Comparison of ENCODE assay signal across 8 cellular contexts in the genomic region with DNA sequence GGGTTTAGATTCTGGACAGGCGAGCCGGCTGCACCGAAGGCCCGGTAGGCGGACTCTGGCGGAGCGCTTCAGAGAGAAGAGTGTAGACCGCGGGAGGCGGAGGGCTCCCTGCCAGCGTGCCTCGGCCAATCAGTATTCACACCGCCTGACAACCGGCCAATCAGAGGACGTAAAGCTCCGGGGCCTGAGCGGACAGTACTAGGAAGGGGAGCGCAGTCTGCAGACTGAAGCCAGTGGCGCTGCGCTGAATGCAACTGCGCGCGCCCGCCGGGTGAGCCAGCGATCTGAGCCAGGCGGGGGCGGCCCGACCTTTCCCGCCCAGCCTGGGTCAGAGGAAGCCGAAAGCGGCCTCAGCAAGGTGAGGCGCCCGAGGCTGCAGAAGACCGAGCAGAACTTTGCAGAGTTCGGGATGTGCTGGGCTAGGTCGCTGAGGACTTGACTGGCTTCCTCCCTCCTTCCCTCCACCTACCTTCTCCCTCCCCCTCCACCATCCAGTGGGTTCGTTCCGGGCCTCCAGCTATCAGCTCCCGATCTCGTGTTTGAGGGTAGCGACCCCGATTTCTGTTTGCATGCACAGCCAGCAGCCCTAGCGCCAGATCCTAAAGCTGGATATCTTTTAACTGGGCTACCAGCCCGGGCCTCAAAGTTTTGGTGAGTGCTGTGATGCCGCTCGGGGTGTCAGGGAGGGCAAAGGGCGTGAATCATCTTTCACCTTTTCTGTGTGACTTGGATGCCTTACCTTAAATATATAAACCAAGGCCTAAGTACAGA. TPM values are rescaled to one million over a fixed set of nuclear protein-coding genes. Genes with fewer than 3 reads are reported as not detected.
DNase-seq lines count a peak whose midpoint lies in the region; ATAC-seq and TF ChIP-seq lines count a peak whose summit lies in the region.

A gene (plus strand): TSS at position 233 of the 771 bp plus-strand sequence. CDS start 1,257 bp downstream, outside the sequence.

- no peaks in the 10 kb centered on the region for H3K9me3 ChIP-seq in mucosa of rectum (ENCODE audit: control insufficient read depth in 2 of 2, low read length in 2 of 2)
- no peaks in the 10 kb centered on the region for H3K9me3 ChIP-seq in upper lobe of right lung

- H3K27me3 ChIP-seq in mucosa of rectum (ENCODE audit: control insufficient read depth in 2 of 2, insufficient read depth in 2 of 2, low read length in 2 of 2) (peaks cover 36 to 40% of the 10 kb centered on the region in 2 donors), upper lobe of right lung (peaks cover 100% of the 10 kb centered on the region)

- H3K4me3 ChIP-seq in fibroblast of mammary gland (ENCODE audit: control insufficient read depth, low read depth, low read length) (no peak within 1 kb of the TSS), mucosa of rectum (ENCODE audit: low read length in 2 of 2) (peak within 1 kb of the TSS; percentile 62 to 75), upper lobe of right lung (peak within 1 kb of the TSS; percentile 33)

- H3K36me3 ChIP-seq in mucosa of rectum (ENCODE audit: control insufficient read depth in 2 of 2, insufficient read depth in 2 of 2, low read length in 2 of 2) (no peaks in the 10 kb centered on the region), upper lobe of right lung (no peaks in the 10 kb centered on the region)

- DNase-seq in ACHN (peak; percentile 91), LoVo (ENCODE audit: low spot score) (peak; percentile 95), fibroblast of mammary gland (ENCODE audit: low read depth) (peak; percentile 90), upper lobe of right lung (peak; percentile 92)
- DNase-seq in activated CD4-positive, alpha-beta T cell treated with anti-CD3 and anti-CD28 coated beads, Interleukin-2, amount 50 U/mL, for 48 hours: peak; percentile 51 to 64
- no peak for DNase-seq in effector CD4-positive, alpha-beta T cell

- H3K27ac ChIP-seq in mucosa of rectum (ENCODE audit: low read depth in 2 of 2, low read length in 2 of 2): peak within 1 kb of the TSS; percentile 33 to 49
- H3K27ac ChIP-seq in upper lobe of right lung: no peak within 1 kb of the TSS

- peaks cover 20 to 23% of the 10 kb centered on the region in 2 donors for H3K4me1 ChIP-seq in mucosa of rectum (ENCODE audit: control insufficient read depth in 2 of 2, insufficient read depth in 2 of 2, low read length in 2 of 2)
- peaks cover 40% of the 10 kb centered on the region for H3K4me1 ChIP-seq in upper lobe of right lung

- ATAC-seq in GM18867 (IDR thresholded peaks at IDR 0.05; ENCODE audit: unreplicated experiment) (peak; percentile 35), upper lobe of right lung (peak; percentile 96)

- in situ Hi-C loops in ACHN (cut with HindIII; ENCODE audit: low pct_ligation_motif_present, low pct_unique_long_range_greater_than_20kb, low sequenced_read_pairs): no loop called here

- peak within 1 kb of the TSS; percentile 68 to 75 for H3K9ac ChIP-seq in mucosa of rectum (ENCODE audit: low read depth in 1 of 2, low read length in 2 of 2)

- TF ChIP-seq CTCF in fibroblast of mammary gland (conservative IDR thresholded peaks at IDR 0.05; ENCODE audit: control insufficient read depth, insufficient read depth, low read depth, low read length) (no peak), upper lobe of right lung (IDR thresholded peaks at IDR 0.05) (no peak)

- intact Hi-C loops in upper lobe of right lung (cut with DNase I): no loop called here

RNA-seq across cellular contexts. Expression of the gene that starts here (rescaled TPM):
- total RNA-seq in upper lobe of right lung: 0.46 TPM

Comparison
In these comparisons a context has a peak if more than half of its experiments do, and no peak if none do; other contexts are left out.
1. Peak in DNase-seq, ATAC-seq and H3K4me3 ChIP-seq in upper lobe of right lung; RNA of the gene not detected or under 1 TPM.